ENCODE assay signal across 8 cellular contexts in genomic region chr18:31819106-31819924, GRCh38. TPM values are rescaled to one million over a fixed set of nuclear protein-coding genes. Genes with fewer than 3 reads are reported as not detected.
DNase-seq lines count a peak whose midpoint lies in the region; ATAC-seq and TF ChIP-seq lines count a peak whose summit lies in the region.

No MANE protein-coding gene starts in this region.

- in situ Hi-C loops in HAP-1 (cut with MboI; ENCODE audit: low sequenced_read_pairs) = no loop called here

- H3K36me3 ChIP-seq in HAP-1 (replicated peaks) (no peaks in the 10 kb centered on the region), SU-DHL-6 (ENCODE audit: low read length) (no peaks in the 10 kb centered on the region), prostate gland (no peaks in the 10 kb centered on the region)

- H3K9me3 ChIP-seq in HAP-1 (no peaks in the 10 kb centered on the region), SU-DHL-6 (ENCODE audit: insufficient read depth, low read length) (no peaks in the 10 kb centered on the region), prostate gland (no peaks in the 10 kb centered on the region)

- H3K9ac ChIP-seq in SU-DHL-6 (ENCODE audit: low read length) = no peak overlapping the region

- no peak for DNase-seq in activated naive CD4-positive, alpha-beta T cell treated with anti-CD3 and anti-CD28 coated beads, Interleukin-2, amount 50 U/mL, for 72 hours (ENCODE audit: low spot score in 2 of 2)
- no peak for DNase-seq in activated naive CD4-positive, alpha-beta T cell treated with Interleukin-2 at 50 U/mL for 16 hours
- DNase-seq in HAP-1 (ENCODE audit: low spot score in 2 of 2) (peak; percentile 33 to 75), NCI-H1048 (lab: John Stamatoyannopoulos, UW) (peak; percentile 12), foreskin keratinocyte (peak; percentile 19 to 48), prostate gland (ENCODE audit: low spot score) (peak; percentile 12)
- DNase-seq in activated naive CD4-positive, alpha-beta T cell treated with anti-CD3 and anti-CD28 coated beads for 36 hours = no peak

- 73% methylated on average over 11 of the region's 11 CpGs for whole genome bisulfite sequencing in prostate gland

- H3F3A ChIP-seq in SU-DHL-6 (ENCODE audit: insufficient read depth) = no peaks in the 10 kb centered on the region

- H3K4me3 Mint-ChIP-seq in activated naive CD4-positive, alpha-beta T cell treated with anti-CD3 and anti-CD28 coated beads for 36 hours = no peak overlapping the region

- H2AFZ ChIP-seq in SU-DHL-6 (ENCODE audit: low read depth, low read length, severe bottlenecking) = no peak overlapping the region

- TF ChIP-seq CTCF in SU-DHL-6 (IDR thresholded peaks at IDR 0.05; ENCODE audit: insufficient read depth, low read length, poor library complexity, severe bottlenecking) (peak; percentile 77), foreskin keratinocyte (conservative IDR thresholded peaks at IDR 0.05) (peak; percentile 86), prostate gland (IDR thresholded peaks at IDR 0.05) (peak; percentile 31 to 78 (median 74))

- H3K27ac ChIP-seq in SU-DHL-6 (ENCODE audit: low read depth, low read length) (no peak overlapping the region), foreskin keratinocyte (no peak overlapping the region), prostate gland (no peak overlapping the region)

- H3K4me1 ChIP-seq in HAP-1 (no peaks in the 10 kb centered on the region), foreskin keratinocyte (no peaks in the 10 kb centered on the region), prostate gland (replicated peaks) (no peaks in the 10 kb centered on the region)

- H3K27me3 Mint-ChIP-seq in activated naive CD4-positive, alpha-beta T cell treated with anti-CD3 and anti-CD28 coated beads for 36 hours (ENCODE audit: low read depth) = no peaks in the 10 kb centered on the region

- no peaks in the 10 kb centered on the region for H3K79me2 ChIP-seq in SU-DHL-6 (ENCODE audit: insufficient read depth, low read length)

- no peaks in the 10 kb centered on the region for H3K9me2 ChIP-seq in SU-DHL-6 (replicated peaks; ENCODE audit: insufficient read depth, low read length)

- intact Hi-C loops in prostate gland (cut with DNase I) = loop anchor here (2.0 kb wide), 1 partner anchor 263 kb away; no protein-coding TSS in a partner anchor
- intact Hi-C loops in activated naive CD4-positive, alpha-beta T cell treated with anti-CD3 and anti-CD28 coated beads for 36 hours (cut with micrococcal nuclease) = loop anchor here (1.0 kb wide), 5 partner anchors 78 to 849 kb away; no protein-coding TSS in a partner anchor

- no peak for TF ChIP-seq POLR2A in prostate gland (IDR thresholded peaks at IDR 0.05)

- no peaks in the 10 kb centered on the region for H3K9me3 Mint-ChIP-seq in activated naive CD4-positive, alpha-beta T cell treated with anti-CD3 and anti-CD28 coated beads, Interleukin-2, amount 50 U/mL, for 72 hours
- H3K9me3 Mint-ChIP-seq in activated naive CD4-positive, alpha-beta T cell treated with anti-CD3 and anti-CD28 coated beads for 36 hours = no peaks in the 10 kb centered on the region

- no peak overlapping the region for H3K4me2 ChIP-seq in SU-DHL-6 (ENCODE audit: low read depth, low read length, poor library complexity, severe bottlenecking)

- H3K27ac Mint-ChIP-seq in activated naive CD4-positive, alpha-beta T cell treated with anti-CD3 and anti-CD28 coated beads, Interleukin-2, amount 50 U/mL, for 72 hours = no peak overlapping the region
- no peak overlapping the region for H3K27ac Mint-ChIP-seq in activated naive CD4-positive, alpha-beta T cell treated with anti-CD3 and anti-CD28 coated beads for 36 hours

- H3K36me3 Mint-ChIP-seq in activated naive CD4-positive, alpha-beta T cell treated with anti-CD3 and anti-CD28 coated beads, Interleukin-2, amount 50 U/mL, for 72 hours = no peaks in the 10 kb centered on the region
- H3K36me3 Mint-ChIP-seq in activated naive CD4-positive, alpha-beta T cell treated with anti-CD3 and anti-CD28 coated beads for 36 hours (ENCODE audit: low read depth) = no peaks in the 10 kb centered on the region

- H4K20me1 ChIP-seq in SU-DHL-6 (ENCODE audit: low read depth, low read length) = no peaks in the 10 kb centered on the region

- H3K4me3 ChIP-seq in HAP-1 (no peak overlapping the region), SU-DHL-6 (ENCODE audit: insufficient read depth, low read length, poor library complexity, severe bottlenecking) (no peak overlapping the region), prostate gland (no peak overlapping the region)

- peak; percentile 37 to 65 for ATAC-seq in activated naive CD4-positive, alpha-beta T cell treated with anti-CD3 and anti-CD28 coated beads, Interleukin-2, amount 50 U/mL, for 72 hours
- ATAC-seq in foreskin keratinocyte = peak; percentile 82

- H3K4me1 Mint-ChIP-seq in activated naive CD4-positive, alpha-beta T cell treated with anti-CD3 and anti-CD28 coated beads for 36 hours (ENCODE audit: low read depth) = no peaks in the 10 kb centered on the region

- H3K27me3 ChIP-seq in HAP-1 (ENCODE audit: low read depth) (no peaks in the 10 kb centered on the region), SU-DHL-6 (ENCODE audit: low read length) (no peaks in the 10 kb centered on the region), foreskin keratinocyte (peaks cover 3% of the 10 kb centered on the region), prostate gland (replicated peaks; ENCODE audit: insufficient read depth) (no peaks in the 10 kb centered on the region)

- CTCF ChIA-PET in activated naive CD4-positive, alpha-beta T cell treated with anti-CD3 and anti-CD28 coated beads for 36 hours (lab: Charles Lee) = interaction anchor here (0.7 to 1.6 kb wide), 4 partner anchors 10 to 136 kb away, joined by 3 to 4 read pairs (median 3); no protein-coding TSS in a partner anchor

RNA-seq across cellular contexts. Expression of gene SLC25A52, which starts 58.6 kb away (rescaled TPM):
- total RNA-seq in activated naive CD4-positive, alpha-beta T cell treated with anti-CD3 and anti-CD28 coated beads, Interleukin-2, amount 50 U/mL, for 72 hours = not detected
- not detected in 2 replicates for total RNA-seq in foreskin keratinocyte
- polyA plus RNA-seq in foreskin keratinocyte = not detected in 2 replicates
- 1 to 10 TPM in 1 of 2 donors, under 1 TPM in 1; 0.18 to 1.3 TPM for total RNA-seq in prostate gland
- not detected for total RNA-seq in activated naive CD4-positive, alpha-beta T cell treated with anti-CD3 and anti-CD28 coated beads for 36 hours

Comparison
In these comparisons a context has a peak if more than half of its experiments do, and no peak if none do; other contexts are left out.
1. DNase-seq: peak in HAP-1 (2 of 2), NCI-H1048 (single experiment), foreskin keratinocyte (2 of 2) and prostate gland (single experiment); none in activated naive CD4-positive, alpha-beta T cell treated with anti-CD3 and anti-CD28 coated beads, Interleukin-2, amount 50 U/mL, for 72 hours (0 of 2), activated naive CD4-positive, alpha-beta T cell treated with Interleukin-2 at 50 U/mL for 16 hours (single experiment) and activated naive CD4-positive, alpha-beta T cell treated with anti-CD3 and anti-CD28 coated beads for 36 hours (single experiment).
2. Peak in every context shown above with its lines, with median percentiles within 50 percentile points of each other: CTCF ChIP-seq.